Comparison of ENCODE assay signal across 19 cellular contexts in the genomic region with DNA sequence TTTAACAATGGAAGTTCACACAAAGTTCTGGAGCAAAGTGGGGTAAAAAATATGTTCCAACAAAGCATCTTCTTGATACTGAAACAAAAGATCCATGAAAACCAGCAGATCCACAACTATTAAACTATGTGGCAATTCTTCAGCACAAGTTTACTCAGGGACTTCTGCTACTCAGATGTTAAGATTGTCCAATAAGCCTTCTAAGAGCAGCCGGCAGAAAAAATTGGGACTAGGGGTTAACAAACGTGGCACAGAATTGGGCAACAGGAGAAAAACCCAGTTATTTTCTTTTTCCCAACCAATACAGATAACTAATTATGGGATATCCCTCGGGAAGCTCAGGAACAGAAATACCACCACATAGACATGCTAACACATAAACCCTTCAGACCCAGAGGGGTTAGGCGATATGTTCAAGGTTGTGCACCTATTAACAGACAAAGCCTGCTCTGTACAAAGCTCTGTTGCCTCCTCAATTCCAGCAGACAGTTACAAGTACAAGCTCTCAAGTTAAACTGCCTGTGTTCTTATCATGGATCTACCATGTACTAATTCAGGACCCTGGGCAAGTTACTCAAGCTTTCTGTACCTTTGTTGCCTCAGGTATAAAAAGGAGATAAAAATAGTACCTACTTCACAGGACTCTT. TPM values are rescaled to one million over a fixed set of nuclear protein-coding genes. Genes with fewer than 3 reads are reported as not detected.
DNase-seq lines count a peak whose midpoint lies in the region; ATAC-seq and TF ChIP-seq lines count a peak whose summit lies in the region.
"Had no signal": no experiment of that assay in that cellular context is flagged by ENCODE, and none has a peak within 500 bp of the region (broad histone marks: within the 10 kb centered on the region; RNA-seq: fewer than 3 reads in every experiment).

No MANE protein-coding gene starts in this region.

- peak overlapping the region; percentile 98 for H3K9ac ChIP-seq in skeletal muscle satellite cell (ENCODE audit: low read depth, low read length)

- H3K27ac Mint-ChIP-seq in HFFc6 (peak overlapping the region; percentile 97), chondrocyte (ENCODE audit: unreplicated experiment) (peak overlapping the region; percentile 60)
- H3K27ac Mint-ChIP-seq: activated B cell treated with CpG ODN at 0.5 μM for 24 hours; stimulated activated naive B cell treated with anti-CD40 and anti-IgM and Interleukin-4, amounts not matched to agents 10 μg/mL and 1 μg/mL and 100 μg/mL, for 72 hours had no signal

- H3K27me3 ChIP-seq in skeletal muscle satellite cell (ENCODE audit: control insufficient read depth, insufficient read depth, low read length), result no peaks in the 10 kb centered on the region
- H3K27me3 ChIP-seq: adrenal gland, spleen had no signal

- DNase-seq in HFFc6, result no peak
- no peak for DNase-seq in chondrocyte (ENCODE audit: low spot score)
- DNase-seq in iris pigment epithelial cell (ENCODE audit: low read depth), result peak; percentile 34
- no peak for DNase-seq in cerebellar cortex (ENCODE audit: low spot score)
- DNase-seq in NCI-H345 (lab: John Stamatoyannopoulos, UW), result no peak
- DNase-seq in anterior cingulate cortex (lab: John Stamatoyannopoulos, UW), result no peak
- DNase-seq: activated B cell treated with CpG ODN at 0.5 μM for 24 hours; adrenal gland; AML-193; GDM1; glutamatergic neuron; islet precursor cell; midbrain; NCI-H1436; RPMI8226; spleen; stimulated activated naive B cell treated with anti-CD40 and anti-IgM and Interleukin-4, amounts not matched to agents 10 μg/mL and 1 μg/mL and 100 μg/mL, for 72 hours had no signal

- H3K27me3 Mint-ChIP-seq in HFFc6 (ENCODE audit: insufficient read depth), result no peaks in the 10 kb centered on the region; the same call in 1 of the 2 replicates
- H3K27me3 Mint-ChIP-seq in chondrocyte (ENCODE audit: low read depth), result no peaks in the 10 kb centered on the region
- H3K27me3 Mint-ChIP-seq: activated B cell treated with CpG ODN at 0.5 μM for 24 hours; stimulated activated naive B cell treated with anti-CD40 and anti-IgM and Interleukin-4, amounts not matched to agents 10 μg/mL and 1 μg/mL and 100 μg/mL, for 72 hours had no signal

- H3K9me3 Mint-ChIP-seq in HFFc6 (no peaks in the 10 kb centered on the region), chondrocyte (ENCODE audit: low read depth) (no peaks in the 10 kb centered on the region)
- H3K9me3 Mint-ChIP-seq: activated B cell treated with CpG ODN at 0.5 μM for 24 hours; stimulated activated naive B cell treated with anti-CD40 and anti-IgM and Interleukin-4, amounts not matched to agents 10 μg/mL and 1 μg/mL and 100 μg/mL, for 72 hours had no signal

- H3K4me3 ChIP-seq in skeletal muscle satellite cell (ENCODE audit: low read length), result peak overlapping the region; percentile 9
- H3K4me3 ChIP-seq: adrenal gland, spleen had no signal

- no peak for ATAC-seq in HG03280 (IDR thresholded peaks at IDR 0.05; ENCODE audit: unreplicated experiment)
- ATAC-seq: stimulated activated naive B cell treated with anti-CD40 and anti-IgM and Interleukin-4, amounts not matched to agents 10 μg/mL and 1 μg/mL and 100 μg/mL, for 72 hours had no signal

- H3K9me3 ChIP-seq in skeletal muscle satellite cell (replicated peaks; ENCODE audit: low read length), result no peaks in the 10 kb centered on the region
- H3K9me3 ChIP-seq: adrenal gland, spleen had no signal

- H3K4me3 Mint-ChIP-seq in HFFc6 (peak overlapping the region; percentile 95), chondrocyte (ENCODE audit: unreplicated experiment) (no peak overlapping the region)
- H3K4me3 Mint-ChIP-seq: activated B cell treated with CpG ODN at 0.5 μM for 24 hours; stimulated activated naive B cell treated with anti-CD40 and anti-IgM and Interleukin-4, amounts not matched to agents 10 μg/mL and 1 μg/mL and 100 μg/mL, for 72 hours had no signal

- H3K36me3 ChIP-seq in skeletal muscle satellite cell (ENCODE audit: insufficient read depth, low read length), result peaks cover 98% of the 10 kb centered on the region

- H3K36me3 Mint-ChIP-seq in HFFc6 (ENCODE audit: low read depth) (peaks cover 96% of the 10 kb centered on the region), chondrocyte (ENCODE audit: low read depth) (peaks cover 52% of the 10 kb centered on the region)

- peak overlapping the region; percentile 86 for H3K4me2 ChIP-seq in skeletal muscle satellite cell (ENCODE audit: low read length)

- H3K4me1 Mint-ChIP-seq in HFFc6 (ENCODE audit: low read depth) (peaks cover 100% of the 10 kb centered on the region), chondrocyte (ENCODE audit: low read depth) (peaks cover 99% of the 10 kb centered on the region)

- TF ChIP-seq CTCF in HFFc6 (IDR thresholded peaks at IDR 0.05), result no peak
- TF ChIP-seq CTCF in chondrocyte (IDR thresholded peaks at IDR 0.05), result no peak

- peaks cover 81% of the 10 kb centered on the region for H3K4me1 ChIP-seq in skeletal muscle satellite cell (ENCODE audit: control insufficient read depth, insufficient read depth, low read length)

RNA-seq across cellular contexts. Expression of gene SSR3, which starts 6.8 kb away (rescaled TPM):
- 100 to 1,000 TPM; 622 to 815 (median 721) TPM for total RNA-seq in HFFc6 (2021; fragmentation: NEBNext Ultra II Directional; extraction: Animal tissue kit (Norgen Biotek cat#: 25700))
- total RNA-seq in chondrocyte, result 376 to 395 TPM (median 377 TPM) in 3 replicates
- 468 and 552 TPM in 2 replicates for total RNA-seq in skeletal muscle satellite cell (2012; rRNA removed)
